8 cellular contexts compared by ENCODE assay signal in genomic region chr4:40750461-40751258, GRCh38. TPM values are rescaled to one million over a fixed set of nuclear protein-coding genes. Genes with fewer than 3 reads are reported as not detected.
DNase-seq lines count a peak whose midpoint lies in the region; ATAC-seq and TF ChIP-seq lines count a peak whose summit lies in the region.

No MANE protein-coding gene starts in this region.

- ATAC-seq in Right ventricle myocardium superior (ENCODE audit: poor library complexity) (peak; percentile 27), Right ventricle myocardium inferior (no peak), right lobe of liver (peak; percentile 18 to 41 (median 34)), GM21423 (IDR thresholded peaks at IDR 0.05; ENCODE audit: unreplicated experiment) (no peak)

- H3K4me1 ChIP-seq in right lobe of liver (peaks cover 0 to 2% (median 0%) of the 10 kb centered on the region in 4 donors), tibial nerve (peaks cover 0 to 16% (median 1%) of the 10 kb centered on the region in 4 donors)

- H3K27me3 ChIP-seq in right lobe of liver, result no peaks in the 10 kb centered on the region
- H3K27me3 ChIP-seq in tibial nerve, result peaks cover 0 to 31% of the 10 kb centered on the region in 2 donors

- no peak for TF ChIP-seq POLR2A in right lobe of liver (IDR thresholded peaks at IDR 0.05)
- TF ChIP-seq POLR2A in tibial nerve (IDR thresholded peaks at IDR 0.05), result no peak

- H3K9me3 ChIP-seq in right lobe of liver, result no peaks in the 10 kb centered on the region
- no peaks in the 10 kb centered on the region for H3K9me3 ChIP-seq in tibial nerve

- H3K36me3 ChIP-seq in right lobe of liver, result no peaks in the 10 kb centered on the region
- H3K36me3 ChIP-seq in tibial nerve, result no peaks in the 10 kb centered on the region

- DNase-seq in Right ventricle myocardium superior (no peak), Right ventricle myocardium inferior (ENCODE audit: missing footprints) (no peak), astrocyte of the spinal cord (ENCODE audit: low read depth, low spot score) (peak; percentile 14), right lobe of liver (no peak), tibial nerve (ENCODE audit: low spot score in 2 of 2) (no peak), HK-2 (ENCODE audit: unreplicated experiment) (no peak)
- DNase-seq in stimulated activated CD4-positive, alpha-beta T cell treated with anti-CD3 and anti-CD28 coated beads, Interleukin-2, amount 100 ng/mL, for 48 hours, result no peak

- intact Hi-C loops in Right ventricle myocardium superior (cut with DNase I), result no loop called here
- intact Hi-C loops in Right ventricle myocardium inferior (cut with DNase I), result no loop called here
- intact Hi-C loops in right lobe of liver (cut with DNase I), result no loop called here

- peak overlapping the region; percentile 52 for H3K4me3 ChIP-seq in astrocyte of the spinal cord (ENCODE audit: low read depth, low read length)
- peak overlapping the region; percentile 42 to 53 (median 47) for H3K4me3 ChIP-seq in right lobe of liver
- peak overlapping the region; percentile 32 to 55 (median 44) for H3K4me3 ChIP-seq in tibial nerve

- TF ChIP-seq EP300 in tibial nerve (IDR thresholded peaks at IDR 0.05), result no peak

- in situ Hi-C loops in astrocyte of the spinal cord (cut with HindIII; ENCODE audit: low sequenced_read_pairs), result no loop called here

- WGBS in right lobe of liver (ENCODE audit: insufficient coverage, low coverage, low lambda C conversion rate, missing lambda C conversion rate), result 26% methylated on average over 25 of the region's 30 CpGs
- 13 to 14% methylated on average over 30 of the region's 30 CpGs for WGBS in tibial nerve, 2 donors

- TF ChIP-seq CTCF in astrocyte of the spinal cord (IDR thresholded peaks at IDR 0.05; ENCODE audit: low read depth, low read length) (no peak), right lobe of liver (IDR thresholded peaks at IDR 0.05) (no peak), tibial nerve (IDR thresholded peaks at IDR 0.05) (no peak)

- H3K27ac ChIP-seq in right lobe of liver (no peak overlapping the region), tibial nerve (no peak overlapping the region)

RNA-seq across cellular contexts. Expression of gene NSUN7, which starts 0.9 kb away (rescaled TPM):
- total RNA-seq in Right ventricle myocardium superior (1.5 TPM), Right ventricle myocardium inferior (0.95 TPM), right lobe of liver (under 1 TPM; 0.18 to 0.61 (median 0.36) TPM), tibial nerve (1 to 10 TPM in 3 of 4 donors, not detected in 1; 2.0 to 3.1 (median 2.1) TPM)

Comparison
In these comparisons a context has a peak if more than half of its experiments do, and no peak if none do; other contexts are left out.
1. ATAC-seq: peak in Right ventricle myocardium superior (single experiment) and right lobe of liver (4 of 4); none in Right ventricle myocardium inferior (single experiment) and GM21423 (single experiment).
2. Peak in every context shown above with its lines, with median percentiles within 50 percentile points of each other: H3K4me3 ChIP-seq.